ENCODE assay signal across 8 cellular contexts in genomic region chr19:51704601-51705000, GRCh38. TPM values are rescaled to one million over a fixed set of nuclear protein-coding genes. Genes with fewer than 3 reads are reported as not detected.
DNase-seq lines count a peak whose midpoint lies in the region; ATAC-seq and TF ChIP-seq lines count a peak whose summit lies in the region.

No MANE protein-coding gene starts in this region.

- peak overlapping the region; percentile 43 for H3K27ac Mint-ChIP-seq in neural crest cell (ENCODE audit: unreplicated experiment)

- peaks cover 29% of the 10 kb centered on the region for H3K4me1 Mint-ChIP-seq in neural crest cell

- H3K27ac ChIP-seq in BLaER1 treated with 17β-estradiol and CSF1 and Interleukin-3, amounts not matched to agents 10 nM and 100 nM: peak overlapping the region; percentile 91 to 96 (median 94)
- H3K27ac ChIP-seq in OCI-LY7 (ENCODE audit: low read depth, low read length, poor library complexity, severe bottlenecking): peak overlapping the region; percentile 41

- intact Hi-C loops in OCI-LY7 (cut with micrococcal nuclease; ENCODE audit: unreplicated experiment): no loop called here

- H3K9me3 ChIP-seq in BLaER1 treated with 17β-estradiol and CSF1 and Interleukin-3, amounts not matched to agents 10 nM and 100 nM (replicated peaks in 1 of 11): no peaks in the 10 kb centered on the region
- H3K9me3 ChIP-seq in OCI-LY7 (ENCODE audit: low read length): no peaks in the 10 kb centered on the region
- no peaks in the 10 kb centered on the region for H3K9me3 ChIP-seq in endocrine pancreas (ENCODE audit: control insufficient read depth, low read length)

- H3K4me1 ChIP-seq in BLaER1 treated with 17β-estradiol and CSF1 and Interleukin-3, amounts not matched to agents 10 nM and 100 nM: peaks cover 29 to 67% (median 47%) of the 10 kb centered on the region in 10 experiments
- peaks cover 9% of the 10 kb centered on the region for H3K4me1 ChIP-seq in OCI-LY7 (ENCODE audit: insufficient read depth, low read length, poor library complexity, severe bottlenecking)
- H3K4me1 ChIP-seq in endocrine pancreas (ENCODE audit: control insufficient read depth, insufficient read depth, low read length): no peaks in the 10 kb centered on the region

- H3K4me2 ChIP-seq in BLaER1 treated with 17β-estradiol and CSF1 and Interleukin-3, amounts not matched to agents 10 nM and 100 nM: peak overlapping the region; percentile 84 to 96 (median 92)
- peak overlapping the region; percentile 80 for H3K4me2 ChIP-seq in OCI-LY7 (ENCODE audit: low read length)

- TF ChIP-seq CTCF in OCI-LY7 (conservative IDR thresholded peaks at IDR 0.05; ENCODE audit: low read length) (no peak), neural crest cell (conservative IDR thresholded peaks at IDR 0.05) (no peak)

- no peak for DNase-seq in OCI-LY7 (ENCODE audit: low spot score)
- DNase-seq in neural crest cell (ENCODE audit: low read depth, low spot score): no peak
- DNase-seq in NCI-H1105 (lab: John Stamatoyannopoulos, UW): no peak
- no peak for DNase-seq in hypothalamus (lab: John Stamatoyannopoulos, UW)

- peak overlapping the region; percentile 89 for H3K4me3 Mint-ChIP-seq in neural crest cell

- H3K27me3 Mint-ChIP-seq in neural crest cell (ENCODE audit: low read depth): peaks cover 56% of the 10 kb centered on the region

- peak overlapping the region; percentile 89 to 99 (median 94) for H3K9ac ChIP-seq in BLaER1 treated with 17β-estradiol and CSF1 and Interleukin-3, amounts not matched to agents 10 nM and 100 nM
- H3K9ac ChIP-seq in endocrine pancreas (ENCODE audit: control insufficient read depth, insufficient read depth, low read length): peak overlapping the region; percentile 85

- H3K79me2 ChIP-seq in OCI-LY7 (ENCODE audit: insufficient read depth, low read depth, low read length): peaks cover 12% of the 10 kb centered on the region; the same call in 1 of the 2 replicates

- H3K36me3 ChIP-seq in BLaER1 treated with 17β-estradiol and CSF1 and Interleukin-3, amounts not matched to agents 10 nM and 100 nM: peaks cover 36 to 62% (median 59%) of the 10 kb centered on the region in 11 experiments
- H3K36me3 ChIP-seq in OCI-LY7 (ENCODE audit: insufficient read depth, low read length) (no peaks in the 10 kb centered on the region), endocrine pancreas (ENCODE audit: control insufficient read depth, insufficient read depth, low read length) (no peaks in the 10 kb centered on the region)

- ATAC-seq in HG02970 (IDR thresholded peaks at IDR 0.05; ENCODE audit: low FRiP score, unreplicated experiment) (no peak), HG03521 (IDR thresholded peaks at IDR 0.05; ENCODE audit: unreplicated experiment) (no peak)

- H2AFZ ChIP-seq in OCI-LY7 (ENCODE audit: low read length): peak overlapping the region; percentile 60; the same call in 1 of the 2 replicates

- H3K4me3 ChIP-seq in BLaER1 treated with 17β-estradiol and CSF1 and Interleukin-3, amounts not matched to agents 10 nM and 100 nM: peak overlapping the region; percentile 63 to 89 (median 80)
- H3K4me3 ChIP-seq in OCI-LY7 (ENCODE audit: low read depth, low read length, poor library complexity, severe bottlenecking) (peak overlapping the region; percentile 95), endocrine pancreas (ENCODE audit: control insufficient read depth, insufficient read depth, low read length) (no peak overlapping the region)

- H3K36me3 Mint-ChIP-seq in neural crest cell (ENCODE audit: low read depth): peaks cover 6% of the 10 kb centered on the region

- H4K20me1 ChIP-seq in BLaER1 treated with 17β-estradiol and CSF1 and Interleukin-3, amounts not matched to agents 10 nM and 100 nM: peaks cover 7 to 39% (median 20%) of the 10 kb centered on the region in 11 experiments; a peak in 15 of 22 replicates
- no peaks in the 10 kb centered on the region for H4K20me1 ChIP-seq in OCI-LY7 (ENCODE audit: insufficient read depth, low read length)

- POLR2A ChIA-PET in OCI-LY7 (lab: Charles Lee): no interaction called here

- H3K9me2 ChIP-seq in OCI-LY7 (ENCODE audit: insufficient read depth, low read length): no peaks in the 10 kb centered on the region

- H3K27me3 ChIP-seq in BLaER1 treated with 17β-estradiol and CSF1 and Interleukin-3, amounts not matched to agents 10 nM and 100 nM: peaks cover 0 to 21% (median 13%) of the 10 kb centered on the region in 11 experiments; a peak in 16 of 22 replicates
- H3K27me3 ChIP-seq in endocrine pancreas (ENCODE audit: control insufficient read depth, insufficient read depth, low read length): no peaks in the 10 kb centered on the region

- no peaks in the 10 kb centered on the region for H3K9me3 Mint-ChIP-seq in neural crest cell

- BruUV-seq in OCI-LY7 (replicated peaks; lab: Mats Ljungman, UMichigan): no TSS peak

- CTCF ChIA-PET in OCI-LY7 (lab: Charles Lee; ENCODE audit: unreplicated experiment): no interaction called here

RNA-seq across cellular contexts. Expression of gene SPACA6, which starts 11.5 kb away (rescaled TPM):
- 5.9 and 12.5 TPM in 2 replicates for total RNA-seq in OCI-LY7 (2014; rRNA removed; shearing (Covaris generic))
- total RNA-seq in OCI-LY7 (2022): 2.5 and 5.1 TPM in 2 replicates
- 3.0 and 4.2 TPM in 2 replicates for total RNA-seq in neural crest cell

RNA-seq across cellular contexts. Expression of gene HAS1, which starts 19.2 kb away (rescaled TPM):
- not detected in 2 replicates for total RNA-seq in OCI-LY7 (2014; rRNA removed; shearing (Covaris generic))
- total RNA-seq in OCI-LY7 (2022) (not detected in 2 replicates), neural crest cell (not detected in 2 replicates)

RNA-seq across cellular contexts. Expression of gene FPR1, which starts 47.1 kb away (rescaled TPM):
- total RNA-seq in OCI-LY7 (2014; rRNA removed; shearing (Covaris generic)): not detected in 2 replicates
- not detected in 2 replicates for total RNA-seq in OCI-LY7 (2022)
- total RNA-seq in neural crest cell: not detected in 2 replicates

RNA-seq across cellular contexts. Expression of gene FPR2, which starts 56.4 kb away (rescaled TPM):
- total RNA-seq in OCI-LY7 (2014; rRNA removed; shearing (Covaris generic)): not detected in 2 replicates
- total RNA-seq in OCI-LY7 (2022) (not detected in 2 replicates), neural crest cell (not detected in 2 replicates)

RNA-seq across cellular contexts. Expression of gene SIGLEC14, which starts 58.0 kb away (rescaled TPM):
- total RNA-seq in OCI-LY7 (2014; rRNA removed; shearing (Covaris generic)): not detected in 2 replicates
- total RNA-seq in OCI-LY7 (2022) (not detected in 2 replicates), neural crest cell (not detected in 2 replicates)
